In genomic region chr15:41797194-41797593, GRCh38 we compare ENCODE assay signal across 1 cellular context.
TF ChIP-seq lines count a peak whose summit lies in the region.

No MANE protein-coding gene starts in this region.

TF ChIP-seq in IMR-90, 13 proteins besides CTCF, POLR2A, EP300 and RAD21:
- no peak for TF ChIP-seq FOS (IDR thresholded peaks at IDR 0.05; ENCODE audit: low read depth, low read length)
- no peak for TF ChIP-seq MAFK (IDR thresholded peaks at IDR 0.05; ENCODE audit: low read depth, low read length)
- no peak for TF ChIP-seq CEBPB (IDR thresholded peaks at IDR 0.05; ENCODE audit: low read depth, low read length)
- no peak for TF ChIP-seq ELK1 (IDR thresholded peaks at IDR 0.05; ENCODE audit: borderline replicate concordance, low read depth, low read length)
- no peak for TF ChIP-seq SMC3 (IDR thresholded peaks at IDR 0.05; ENCODE audit: low read depth, low read length)
- TF ChIP-seq MXI1 (IDR thresholded peaks at IDR 0.05; ENCODE audit: borderline replicate concordance, low read depth, low read length): no peak
